11 cellular contexts compared by ENCODE assay signal in the genomic region with DNA sequence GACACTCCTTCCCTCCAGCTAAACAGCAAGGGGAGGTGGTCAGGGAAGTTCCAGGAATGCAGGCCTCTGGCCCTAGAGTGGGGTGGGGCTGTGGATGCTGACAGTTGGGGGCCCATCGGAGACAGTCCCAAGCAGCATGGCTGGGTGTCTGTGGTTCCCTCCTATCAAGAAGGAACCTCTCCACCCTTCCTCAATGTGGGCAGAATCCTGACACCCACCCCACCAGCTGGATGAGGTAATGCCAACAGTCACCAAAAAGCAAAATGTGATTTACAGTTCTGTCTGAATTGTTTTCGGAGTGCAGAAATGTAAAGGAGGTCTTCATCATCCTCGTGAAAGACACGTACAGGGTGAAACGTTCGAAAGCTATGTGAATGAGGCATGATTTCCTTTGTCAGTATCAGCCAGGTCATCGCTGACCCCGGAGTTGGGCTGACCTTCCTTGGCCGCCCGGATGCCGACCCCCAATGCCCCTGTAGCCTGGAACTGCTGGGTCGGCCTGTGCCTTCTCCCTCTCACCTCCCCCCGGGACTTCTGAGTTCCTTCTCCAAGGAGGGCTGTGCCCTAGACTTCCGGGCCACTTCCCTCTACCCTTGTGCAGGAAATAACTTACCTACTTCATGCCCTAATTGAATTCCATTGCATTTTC. TPM values are rescaled to one million over a fixed set of nuclear protein-coding genes. Genes with fewer than 3 reads are reported as not detected.
DNase-seq lines count a peak whose midpoint lies in the region; TF ChIP-seq lines count a peak whose summit lies in the region.
"Had no signal": no experiment of that assay in that cellular context is flagged by ENCODE, and none has a peak within 500 bp of the region (broad histone marks: within the 10 kb centered on the region; RNA-seq: fewer than 3 reads in every experiment).

No MANE protein-coding gene starts in this region.

- peak overlapping the region; percentile 67 for H3K4me3 ChIP-seq in SK-N-MC
- H3K4me3 ChIP-seq in left ventricle myocardium inferior, result peak overlapping the region; percentile 39
- no peak overlapping the region for H3K4me3 ChIP-seq in parathyroid adenoma (ENCODE audit: low read depth, low read length)
- H3K4me3 ChIP-seq: ovary had no signal

- H3K9me3 ChIP-seq in SK-N-MC (ENCODE audit: low read depth, low read length) (no peaks in the 10 kb centered on the region), left ventricle myocardium inferior (replicated peaks) (no peaks in the 10 kb centered on the region), parathyroid adenoma (ENCODE audit: control insufficient read depth, low read length) (no peaks in the 10 kb centered on the region)
- H3K9me3 ChIP-seq: ovary had no signal

- no peak overlapping the region for H2AFZ ChIP-seq in parathyroid adenoma

- peaks cover 84% of the 10 kb centered on the region for H3K79me2 ChIP-seq in parathyroid adenoma

- intact Hi-C loops in left ventricle myocardium inferior (cut with micrococcal nuclease), result no loop called here

- H3K4me2 ChIP-seq in parathyroid adenoma (ENCODE audit: low read length), result no peak overlapping the region

- in situ Hi-C loops in KBM-7 (cut with MboI; ENCODE audit: low pct_unique_long_range_greater_than_20kb, low sequenced_read_pairs), result no loop called here

- TF ChIP-seq CTCF in left ventricle myocardium inferior (IDR thresholded peaks at IDR 0.05; ENCODE audit: borderline replicate concordance), result no peak
- no peak for TF ChIP-seq CTCF in parathyroid adenoma (IDR thresholded peaks at IDR 0.05)

- H3K27me3 ChIP-seq in left ventricle myocardium inferior (ENCODE audit: low read depth) (no peaks in the 10 kb centered on the region), parathyroid adenoma (ENCODE audit: control insufficient read depth, insufficient read depth, low read length) (no peaks in the 10 kb centered on the region)
- H3K27me3 ChIP-seq: ovary had no signal

- H3K4me1 ChIP-seq in left ventricle myocardium inferior (peaks cover 79% of the 10 kb centered on the region), parathyroid adenoma (no peaks in the 10 kb centered on the region)

- H3K27ac ChIP-seq in SK-N-MC, result peak overlapping the region; percentile 86
- peak overlapping the region; percentile 78 for H3K27ac ChIP-seq in left ventricle myocardium inferior (replicated peaks)
- H3K27ac ChIP-seq in parathyroid adenoma, result peak overlapping the region; percentile 30
- H3K27ac ChIP-seq: ovary had no signal

- H3K36me3 ChIP-seq in SK-N-MC (ENCODE audit: insufficient read depth, low read length) (peaks cover 9% of the 10 kb centered on the region; the same call in 1 of the 2 replicates), left ventricle myocardium inferior (peaks cover 5% of the 10 kb centered on the region), parathyroid adenoma (ENCODE audit: control insufficient read depth, insufficient read depth, low read length) (no peaks in the 10 kb centered on the region)
- H3K36me3 ChIP-seq: ovary had no signal

- H3K9ac ChIP-seq in SK-N-MC (ENCODE audit: insufficient read length), result no peak overlapping the region
- H3K9ac ChIP-seq in parathyroid adenoma, result no peak overlapping the region

- DNase-seq in Daoy (ENCODE audit: low read depth) (peak; percentile 33), SK-N-MC (ENCODE audit: low read depth, low spot score) (no peak), left ventricle myocardium inferior (no peak), AG20443 (ENCODE audit: low spot score) (no peak), KBM-7 (no peak)
- no peak for DNase-seq in stimulated activated CD4-positive, alpha-beta T cell treated with anti-CD3 and anti-CD28 coated beads, Interleukin-2, amount 100 ng/mL, for 48 hours
- no peak for DNase-seq in stimulated activated CD4-positive, alpha-beta T cell treated with anti-CD3 and anti-CD28 coated beads, Interleukin-4, amount 100 ng/mL, for 4 hours
- DNase-seq: CD4-positive, alpha-beta memory T cell; NCI-H2171 treated with DMSO at 0.1 percent for 48 hours; ovary had no signal

RNA-seq across cellular contexts. Expression of gene FOXK1, which starts 24.4 kb away (rescaled TPM):
- 12.9 and 20.9 TPM in 2 replicates for total RNA-seq in Daoy (2014; rRNA removed; shearing (Covaris generic))
- 18.3 TPM for total RNA-seq in left ventricle myocardium inferior

Comparison
In these comparisons a context has a peak if more than half of its experiments do, and no peak if none do; other contexts are left out.
1. H3K27ac ChIP-seq: peak in every context shown above with its lines; median percentile 86 in SK-N-MC; 78 in left ventricle myocardium inferior; 30 in parathyroid adenoma.